In genomic region chr2:216717907-216718615, GRCh38 we compare ENCODE assay signal across 24 cellular contexts. TPM values are rescaled to one million over a fixed set of nuclear protein-coding genes. Genes with fewer than 3 reads are reported as not detected.
"Had no signal": no experiment of that assay in that cellular context is flagged by ENCODE, and none has a peak within 500 bp of the region (broad histone marks: within the 10 kb centered on the region; RNA-seq: fewer than 3 reads in every experiment).

No MANE protein-coding gene starts in this region.

- H3K4me2 ChIP-seq: smooth muscle cell had no signal

- H3K27ac ChIP-seq: esophagus muscularis mucosa, heart right ventricle, left lung, lower lobe of right lung, tibial nerve had no signal

- DNase-seq: activated B cell treated with CpG ODN at 0.5 μM for 24 hours; activated CD4-positive, alpha-beta T cell treated with anti-CD3 and anti-CD28 coated beads for 36 hours; activated CD8-positive, alpha-beta memory T cell treated with anti-CD3 and anti-CD28 coated beads, Interleukin-2, amount 10 ng/mL, durations not matched to agents 7 days and 5 days; activated CD8-positive, alpha-beta T cell treated with anti-CD3 and anti-CD28 coated beads, Interleukin-2, amount 10 ng/mL, durations not matched to agents 7 days and 5 days; activated naive CD4-positive, alpha-beta T cell; activated T-cell treated with anti-CD3 and anti-CD28 coated beads, Interleukin-2, amount 50 U/mL, for 72 hours; central memory CD4-positive, alpha-beta T cell; foreskin melanocyte; heart right ventricle; kidney glomerular epithelial cell; left lung; lower lobe of right lung; naive thymus-derived CD4-positive, alpha-beta T cell; retina; stimulated activated CD4-positive, alpha-beta T cell treated with anti-CD3 and anti-CD28 coated beads, Interleukin-2, amount 100 ng/mL, for 24 hours; stimulated activated naive B cell treated with anti-CD40 and anti-IgM and Interleukin-4, amounts not matched to agents 10 μg/mL and 1 μg/mL and 100 μg/mL, for 72 hours; T-helper 1 cell had no signal

- H3K27ac Mint-ChIP-seq: activated B cell treated with CpG ODN at 0.5 μM for 24 hours; activated CD4-positive, alpha-beta T cell treated with anti-CD3 and anti-CD28 coated beads for 36 hours; activated CD8-positive, alpha-beta memory T cell treated with anti-CD3 and anti-CD28 coated beads, Interleukin-2, amount 10 ng/mL, durations not matched to agents 7 days and 5 days; activated CD8-positive, alpha-beta T cell treated with anti-CD3 and anti-CD28 coated beads, Interleukin-2, amount 10 ng/mL, durations not matched to agents 7 days and 5 days; activated naive CD4-positive, alpha-beta T cell treated with anti-CD3 and anti-CD28 coated beads, Interleukin-2, amount 50 U/mL, for 72 hours; activated T-cell treated with anti-CD3 and anti-CD28 coated beads, Interleukin-2, amount 50 U/mL, for 72 hours; naive thymus-derived CD4-positive, alpha-beta T cell; stimulated activated naive B cell treated with anti-CD40 and anti-IgM and Interleukin-4, amounts not matched to agents 10 μg/mL and 1 μg/mL and 100 μg/mL, for 72 hours; T-helper 2 cell treated with Interferon-gamma antibody and Interleukin-4, amounts not matched to agents 5 μg/mL and 100 μg/mL, for 36 hours had no signal

- ATAC-seq: activated CD4-positive, alpha-beta T cell treated with anti-CD3 and anti-CD28 coated beads for 36 hours; activated CD8-positive, alpha-beta memory T cell treated with anti-CD3 and anti-CD28 coated beads, Interleukin-2, amount 10 ng/mL, durations not matched to agents 7 days and 5 days; activated CD8-positive, alpha-beta T cell treated with anti-CD3 and anti-CD28 coated beads, Interleukin-2, amount 10 ng/mL, durations not matched to agents 7 days and 5 days; activated naive CD4-positive, alpha-beta T cell treated with anti-CD3 and anti-CD28 coated beads, Interleukin-2, amount 50 U/mL, for 72 hours; activated T-cell treated with anti-CD3 and anti-CD28 coated beads, Interleukin-2, amount 50 U/mL, for 72 hours; heart right ventricle; left lung; lower lobe of right lung; naive thymus-derived CD4-positive, alpha-beta T cell; stimulated activated naive B cell treated with anti-CD40 and anti-IgM and Interleukin-4, amounts not matched to agents 10 μg/mL and 1 μg/mL and 100 μg/mL, for 72 hours had no signal

- H3K9me3 Mint-ChIP-seq: activated B cell treated with CpG ODN at 0.5 μM for 24 hours; activated naive CD4-positive, alpha-beta T cell treated with anti-CD3 and anti-CD28 coated beads, Interleukin-2, amount 50 U/mL, for 72 hours; activated T-cell treated with anti-CD3 and anti-CD28 coated beads, Interleukin-2, amount 50 U/mL, for 72 hours; naive thymus-derived CD4-positive, alpha-beta T cell; stimulated activated naive B cell treated with anti-CD40 and anti-IgM and Interleukin-4, amounts not matched to agents 10 μg/mL and 1 μg/mL and 100 μg/mL, for 72 hours; T-helper 2 cell treated with Interferon-gamma antibody and Interleukin-4, amounts not matched to agents 5 μg/mL and 100 μg/mL, for 36 hours had no signal

- H3K4me1 Mint-ChIP-seq: activated B cell treated with CpG ODN at 0.5 μM for 24 hours; activated CD4-positive, alpha-beta T cell treated with anti-CD3 and anti-CD28 coated beads for 36 hours; activated CD8-positive, alpha-beta memory T cell treated with anti-CD3 and anti-CD28 coated beads, Interleukin-2, amount 10 ng/mL, durations not matched to agents 7 days and 5 days; naive thymus-derived CD4-positive, alpha-beta T cell; stimulated activated naive B cell treated with anti-CD40 and anti-IgM and Interleukin-4, amounts not matched to agents 10 μg/mL and 1 μg/mL and 100 μg/mL, for 72 hours had no signal

- H3K27me3 ChIP-seq: breast epithelium, esophagus muscularis mucosa, left lung, tibial nerve had no signal

- H3K36me3 Mint-ChIP-seq: activated CD8-positive, alpha-beta memory T cell treated with anti-CD3 and anti-CD28 coated beads, Interleukin-2, amount 10 ng/mL, durations not matched to agents 7 days and 5 days; activated naive CD4-positive, alpha-beta T cell treated with anti-CD3 and anti-CD28 coated beads, Interleukin-2, amount 50 U/mL, for 72 hours; naive thymus-derived CD4-positive, alpha-beta T cell; stimulated activated naive B cell treated with anti-CD40 and anti-IgM and Interleukin-4, amounts not matched to agents 10 μg/mL and 1 μg/mL and 100 μg/mL, for 72 hours had no signal

- H3K4me1 ChIP-seq: left lung, lower lobe of right lung had no signal

- H3K4me3 ChIP-seq: breast epithelium, esophagus muscularis mucosa, heart right ventricle, left lung, lower lobe of right lung, smooth muscle cell, tibial nerve had no signal

- H3K36me3 ChIP-seq: breast epithelium, esophagus muscularis mucosa, heart right ventricle, left lung, lower lobe of right lung, tibial nerve had no signal

- H3K9me3 ChIP-seq: breast epithelium, esophagus muscularis mucosa, heart right ventricle, left lung, lower lobe of right lung, tibial nerve had no signal

- H3K4me3 Mint-ChIP-seq: activated B cell treated with CpG ODN at 0.5 μM for 24 hours; activated CD4-positive, alpha-beta T cell treated with anti-CD3 and anti-CD28 coated beads for 36 hours; activated CD8-positive, alpha-beta memory T cell treated with anti-CD3 and anti-CD28 coated beads, Interleukin-2, amount 10 ng/mL, durations not matched to agents 7 days and 5 days; activated CD8-positive, alpha-beta T cell treated with anti-CD3 and anti-CD28 coated beads, Interleukin-2, amount 10 ng/mL, durations not matched to agents 7 days and 5 days; activated T-cell treated with anti-CD3 and anti-CD28 coated beads, Interleukin-2, amount 50 U/mL, for 72 hours; naive thymus-derived CD4-positive, alpha-beta T cell; stimulated activated naive B cell treated with anti-CD40 and anti-IgM and Interleukin-4, amounts not matched to agents 10 μg/mL and 1 μg/mL and 100 μg/mL, for 72 hours; T-helper 2 cell treated with Interferon-gamma antibody and Interleukin-4, amounts not matched to agents 5 μg/mL and 100 μg/mL, for 36 hours had no signal

RNA-seq across cellular contexts. Expression of gene IGFBP5, which starts 22.7 kb away (rescaled TPM):
- total RNA-seq: activated B cell treated with CpG ODN at 0.5 μM for 24 hours; activated CD4-positive, alpha-beta T cell treated with anti-CD3 and anti-CD28 coated beads for 36 hours; activated T-cell treated with anti-CD3 and anti-CD28 coated beads, Interleukin-2, amount 50 U/mL, for 72 hours; endothelial cell of umbilical vein; naive thymus-derived CD4-positive, alpha-beta T cell had no signal
- polyA plus RNA-seq: naive thymus-derived CD4-positive, alpha-beta T cell had no signal
